In genomic region chr12:87796961-87797516, GRCh38 we compare ENCODE assay signal across 28 cellular contexts.
DNase-seq lines count a peak whose midpoint lies in the region; ATAC-seq, FAIRE-seq and TF ChIP-seq lines count a peak whose summit lies in the region.
"Had no signal": no experiment of that assay in that cellular context is flagged by ENCODE, and none has a peak within 500 bp of the region (broad histone marks: within the 10 kb centered on the region; RNA-seq: fewer than 3 reads in every experiment).

No MANE protein-coding gene starts in this region.

- TF ChIP-seq CTCF in retinal pigment epithelial cell (conservative IDR thresholded peaks at IDR 0.05; ENCODE audit: low read depth, low read length) (no peak), GM20000 (IDR thresholded peaks at IDR 0.05; ENCODE audit: extremely low read depth, missing control alignments) (no peak)

- FAIRE-seq in H54 (lab: Jason Lieb, UNC): peak; percentile 86
- FAIRE-seq: small intestine had no signal

- H3K4me3 ChIP-seq in retinal pigment epithelial cell (ENCODE audit: low read length): no peak overlapping the region
- H3K4me3 ChIP-seq: body of pancreas, lower lobe of right lung, SJSA1, upper lobe of right lung had no signal

- ATAC-seq in SK-N-SH treated with all-trans-retinoic acid at 6 μM for 48 hours (no peak), GM18868 (IDR thresholded peaks at IDR 0.05; ENCODE audit: unreplicated experiment) (no peak)
- ATAC-seq: activated T-helper 17 cell treated with anti-CD3 and anti-CD28 coated beads, Interleukin-2, amount 50 U/mL, for 72 hours; body of pancreas; lower lobe of right lung; natural killer cell treated with Interleukin-12 subunit alpha and Interleukin-12 subunit beta and Interleukin-15 and Interleukin-18, amount 100 ng/mL, for 72 hours; T-cell; upper lobe of right lung had no signal

- DNase-seq in H54 (ENCODE audit: insufficient read length, low spot score) (no peak), iris pigment epithelial cell (ENCODE audit: low read depth) (peak; percentile 66), retinal pigment epithelial cell (ENCODE audit: low read depth) (peak; percentile 46), GM20000 (ENCODE audit: low spot score) (no peak), NCI-H2227 treated with DMSO at 0.1 percent for 48 hours (lab: John Stamatoyannopoulos, UW) (no peak), RPMI8226 (no peak)
- DNase-seq: activated CD4-positive, alpha-beta T cell treated with anti-CD3 and anti-CD28 coated beads for 4 hours; activated naive CD4-positive, alpha-beta T cell treated with anti-CD3 and anti-CD28 coated beads, Interleukin-2, amount 10 ng/mL, durations not matched to agents 7 days and 5 days; body of pancreas; Calu3; effector memory CD4-positive, alpha-beta T cell; glutamatergic neuron; GOT3; HFFc6; lower lobe of right lung; NCI-H1417; NCI-H2081; occipital lobe; small intestine; stimulated activated naive CD4-positive, alpha-beta T cell treated with Interleukin-2 at 50 U/mL for 16 hours; T-cell; upper lobe of right lung; WERI-Rb-1 had no signal

- no peak for TF ChIP-seq POLR2A in H54 (IDR thresholded peaks at IDR 0.05; ENCODE audit: low read depth, low read length)

TF ChIP-seq in SK-N-SH treated with all-trans-retinoic acid at 6 μM for 48 hours, 23 proteins besides CTCF, POLR2A, EP300 and RAD21:
- TF ChIP-seq ZNF8 (CRISPR knock-in tag; IDR thresholded peaks at IDR 0.05) (no peak), ZFP30 (CRISPR knock-in tag; IDR thresholded peaks at IDR 0.05) (no peak), ISL1 (CRISPR knock-in tag; IDR thresholded peaks at IDR 0.05) (peak; percentile 63), CSRNP3 (CRISPR knock-in tag; IDR thresholded peaks at IDR 0.05) (no peak), CSDC2 (CRISPR knock-in tag; IDR thresholded peaks at IDR 0.05) (no peak)
TF ChIP-seq in SK-N-SH treated with all-trans-retinoic acid at 6 μM for 48 hours: peak in this region for 1.

Comparison
In these comparisons a context has a peak if more than half of its experiments do, and no peak if none do; other contexts are left out.
1. DNase-seq: peak in iris pigment epithelial cell (single experiment) and retinal pigment epithelial cell (single experiment); none in H54 (single experiment), GM20000 (single experiment), NCI-H2227 treated with DMSO at 0.1 percent for 48 hours (single experiment) and RPMI8226 (single experiment).